In genomic region chr1:45804671-45804973, GRCh38 we compare ENCODE assay signal across 8 cellular contexts. TPM values are rescaled to one million over a fixed set of nuclear protein-coding genes. Genes with fewer than 3 reads are reported as not detected.
DNase-seq lines count a peak whose midpoint lies in the region; FAIRE-seq and TF ChIP-seq lines count a peak whose summit lies in the region.

No MANE protein-coding gene starts in this region.

- peak; percentile 31 for DNase-seq in NCI-H2029 treated with DMSO at 0.1 percent for 48 hours (lab: John Stamatoyannopoulos, UW)
- no peak for DNase-seq in NCI-H2029 (lab: John Stamatoyannopoulos, UW)
- no peak for DNase-seq in glutamatergic neuron
- DNase-seq in small intestine: peak; percentile 80
- no peak for DNase-seq in NCI-H2107 treated with DMSO at 0.1 percent for 48 hours (lab: John Stamatoyannopoulos, UW; ENCODE audit: unreplicated experiment)
- DNase-seq in NCI-H187 treated with DMSO at 0.1 percent for 48 hours (lab: John Stamatoyannopoulos, UW): no peak
- no peak for DNase-seq in NK-92 treated with Interleukin-12 subunit alpha and Interleukin-12 subunit beta, amount 100 ng/mL, for 24 hours (lab: John Stamatoyannopoulos, UW)

- H3K9me3 ChIP-seq in small intestine (ENCODE audit: control insufficient read depth, low read depth): no peaks in the 10 kb centered on the region

- H3K9me3 Mint-ChIP-seq in glutamatergic neuron (ENCODE audit: unreplicated experiment): peaks cover 16% of the 10 kb centered on the region

- H3K36me3 Mint-ChIP-seq in glutamatergic neuron (ENCODE audit: unreplicated experiment): peaks cover 4% of the 10 kb centered on the region

- H3K27ac ChIP-seq in VCaP (peak overlapping the region; percentile 83), small intestine (ENCODE audit: low read depth in 1 of 2, low read length in 1 of 2) (peak overlapping the region; percentile 76 to 84)

- peak overlapping the region in 1 of 2 donors; percentile 85 for H3K4me3 ChIP-seq in small intestine (ENCODE audit: low read depth in 1 of 2, low read length in 2 of 2)

- 18 to 44% (median 37%) methylated on average over 2 of the region's 2 CpGs for WGBS in small intestine, 3 donors

- H3K4me3 Mint-ChIP-seq in glutamatergic neuron (ENCODE audit: unreplicated experiment): peak overlapping the region; percentile 94

- TF ChIP-seq CTCF in VCaP (conservative IDR thresholded peaks at IDR 0.05): no peak
- no peak for TF ChIP-seq CTCF in glutamatergic neuron (IDR thresholded peaks at IDR 0.05; ENCODE audit: partially characterized antibody, unreplicated experiment)

- no peak for FAIRE-seq in small intestine (lab: Jason Lieb, UNC)

- H3K4me1 ChIP-seq in small intestine (ENCODE audit: control insufficient read depth in 2 of 2, insufficient read depth in 1 of 2, low read depth in 1 of 2, low read length in 1 of 2): no peaks in the 10 kb centered on the region

- H3K27me3 Mint-ChIP-seq in glutamatergic neuron (ENCODE audit: unreplicated experiment): peaks cover 16% of the 10 kb centered on the region

- no peaks in the 10 kb centered on the region for H3K27me3 ChIP-seq in small intestine (ENCODE audit: control insufficient read depth in 2 of 2, insufficient read depth in 2 of 2, low read length in 2 of 2)

- no peaks in the 10 kb centered on the region for H3K36me3 ChIP-seq in small intestine (ENCODE audit: control insufficient read depth in 2 of 2, insufficient read depth in 2 of 2, low read length in 2 of 2)

- H3K27ac Mint-ChIP-seq in glutamatergic neuron (ENCODE audit: unreplicated experiment): peak overlapping the region; percentile 86

- peaks cover 21% of the 10 kb centered on the region for H3K4me1 Mint-ChIP-seq in glutamatergic neuron (ENCODE audit: low read depth, unreplicated experiment)

RNA-seq across cellular contexts. Expression of gene MAST2, which starts 1.2 kb away (rescaled TPM):
- total RNA-seq in glutamatergic neuron (ENCODE audit: unreplicated experiment): 95.1 TPM
- 10 to 100 TPM; 23.3 to 70.2 (median 42.4) TPM for polyA plus RNA-seq in small intestine

RNA-seq across cellular contexts. Expression of gene IPP, which starts 54.2 kb away (rescaled TPM):
- 20.3 TPM for total RNA-seq in glutamatergic neuron (ENCODE audit: unreplicated experiment)
- polyA plus RNA-seq in small intestine: 1 to 10 TPM; 4.2 to 8.4 (median 6.5) TPM

Comparison
In these comparisons a context has a peak if more than half of its experiments do, and no peak if none do; other contexts are left out.
1. DNase-seq: peak in NCI-H2029 treated with DMSO at 0.1 percent for 48 hours (single experiment) and small intestine (single experiment); none in NCI-H2029 (single experiment), glutamatergic neuron (single experiment), NCI-H2107 treated with DMSO at 0.1 percent for 48 hours (single experiment), NCI-H187 treated with DMSO at 0.1 percent for 48 hours (single experiment) and NK-92 treated with Interleukin-12 subunit alpha and Interleukin-12 subunit beta, amount 100 ng/mL, for 24 hours (single experiment).